Comparison of ENCODE assay signal across 8 cellular contexts in genomic region chr11:31160504-31161422, GRCh38.
A peak's percentile ranks its signal among the peaks of the same experiment; 100 is the strongest.
DNase-seq lines count a peak whose midpoint lies in the region; ATAC-seq and TF ChIP-seq lines count a peak whose summit lies in the region.
"Had no signal": no experiment of that assay in that cellular context is flagged by ENCODE, and none has a peak within 500 bp of the region (broad histone marks: within the 10 kb centered on the region; RNA-seq: fewer than 3 reads in every experiment).

No MANE protein-coding gene starts in this region.

- no peaks in the 10 kb centered on the region for H3K36me3 Mint-ChIP-seq in progenitor cell of endocrine pancreas (ENCODE audit: insufficient read depth)
- H3K36me3 Mint-ChIP-seq: IgD-negative memory B cell had no signal

- H3K27ac Mint-ChIP-seq in progenitor cell of endocrine pancreas, result no peak overlapping the region
- H3K27ac Mint-ChIP-seq: IgD-negative memory B cell had no signal

- H3K4me3 Mint-ChIP-seq in progenitor cell of endocrine pancreas (ENCODE audit: low read depth), result no peak overlapping the region
- H3K4me3 Mint-ChIP-seq: IgD-negative memory B cell had no signal

- WGBS in mammary epithelial cell (ENCODE audit: low coverage, missing lambda C conversion rate), result 92% methylated on average over 5 of the region's 5 CpGs
- 70% methylated on average over 5 of the region's 5 CpGs for WGBS in suprapubic skin

- H3K27ac ChIP-seq in mammary epithelial cell (ENCODE audit: insufficient read depth, low read depth, low read length) (no peak overlapping the region), suprapubic skin (no peak overlapping the region)

- no peaks in the 10 kb centered on the region for H3K79me2 ChIP-seq in mammary epithelial cell (ENCODE audit: insufficient read depth, low read length)

- TF ChIP-seq CTCF in mammary epithelial cell (conservative IDR thresholded peaks at IDR 0.05 in 1 of 2, IDR thresholded peaks at IDR 0.05 in 1 of 2; ENCODE audit: extremely low read depth in 1 of 2, insufficient read depth in 1 of 2, low read depth in 1 of 2, low read length in 2 of 2) (peak; percentile 49 to 52), progenitor cell of endocrine pancreas (IDR thresholded peaks at IDR 0.05; ENCODE audit: unreplicated experiment) (peak; percentile 55), suprapubic skin (IDR thresholded peaks at IDR 0.05) (no peak)

- no peak for TF ChIP-seq EP300 in suprapubic skin (IDR thresholded peaks at IDR 0.05)

- DNase-seq in NCI-H1092 treated with DMSO at 0.1 percent for 48 hours (lab: John Stamatoyannopoulos, UW), result peak; percentile 46
- no peak for DNase-seq in mammary epithelial cell
- no peak for DNase-seq in progenitor cell of endocrine pancreas (ENCODE audit: low spot score, unreplicated experiment)
- DNase-seq in suprapubic skin (ENCODE audit: low spot score in 2 of 2), result no peak
- DNase-seq in NOMO-1 treated with DMSO at 0.1 percent for 48 hours (lab: John Stamatoyannopoulos, UW; ENCODE audit: unreplicated experiment), result no peak

- TF ChIP-seq POLR2A in suprapubic skin (IDR thresholded peaks at IDR 0.05), result no peak

- intact Hi-C loops in mammary epithelial cell (cut with micrococcal nuclease), result no loop called here

- BruUV-seq in mammary epithelial cell (replicated peaks; lab: Mats Ljungman, UMichigan), result no TSS peak

- no peaks in the 10 kb centered on the region for H4K20me1 ChIP-seq in mammary epithelial cell (ENCODE audit: insufficient read depth, low read length)

- in situ Hi-C loops in mammary epithelial cell (cut with MboI; ENCODE audit: low sequenced_read_pairs in 2 of 2), result no loop called here

- no peaks in the 10 kb centered on the region for H3K9me3 ChIP-seq in mammary epithelial cell (replicated peaks; ENCODE audit: insufficient read depth, low read length)
- no peaks in the 10 kb centered on the region for H3K9me3 ChIP-seq in suprapubic skin

- H3K27me3 ChIP-seq in mammary epithelial cell (ENCODE audit: insufficient read depth, low read length) (peaks cover 2% of the 10 kb centered on the region), suprapubic skin (no peaks in the 10 kb centered on the region)

- H3K36me3 ChIP-seq in mammary epithelial cell (ENCODE audit: insufficient read depth, low read length) (no peaks in the 10 kb centered on the region), suprapubic skin (no peaks in the 10 kb centered on the region)

- dilution Hi-C loops in mammary epithelial cell (cut with HindIII; ENCODE audit: low sequenced_read_pairs), result no loop called here

- H3K4me1 ChIP-seq in mammary epithelial cell (ENCODE audit: insufficient read depth, low read length) (no peaks in the 10 kb centered on the region), suprapubic skin (no peaks in the 10 kb centered on the region)

- peaks cover 6% of the 10 kb centered on the region for H3K4me1 Mint-ChIP-seq in progenitor cell of endocrine pancreas (ENCODE audit: low read depth)
- H3K4me1 Mint-ChIP-seq: IgD-negative memory B cell had no signal

- H3K9me3 Mint-ChIP-seq in progenitor cell of endocrine pancreas (ENCODE audit: low read depth), result no peaks in the 10 kb centered on the region
- H3K9me3 Mint-ChIP-seq: IgD-negative memory B cell had no signal

- no peak overlapping the region for H3K9ac ChIP-seq in mammary epithelial cell (ENCODE audit: insufficient read depth, low read length)

- H3K4me3 ChIP-seq in mammary epithelial cell (replicated peaks in 1 of 3; ENCODE audit: insufficient read depth in 1 of 3, low read depth in 2 of 3, low read length in 3 of 3) (no peak overlapping the region), suprapubic skin (no peak overlapping the region)

- no peak overlapping the region for H2AFZ ChIP-seq in mammary epithelial cell (ENCODE audit: low read depth, low read length)

- no peak overlapping the region for H3K4me2 ChIP-seq in mammary epithelial cell (ENCODE audit: insufficient read depth, low read depth, low read length)

- CTCF ChIA-PET in mammary epithelial cell (lab: Charles Lee; ENCODE audit: low non-redundant PET), result no interaction called here

- no peaks in the 10 kb centered on the region for H3K27me3 Mint-ChIP-seq in progenitor cell of endocrine pancreas

- ATAC-seq in GM21576 (IDR thresholded peaks at IDR 0.05; ENCODE audit: unreplicated experiment), result peak; percentile 55
- ATAC-seq in activated CD4-positive, CD25-positive, alpha-beta regulatory T cell treated with anti-CD3 and anti-CD28 coated beads, Interleukin-2, amount 50 U/mL, for 24 hours, result no peak

Comparison
In these comparisons a context has a peak if more than half of its experiments do, and no peak if none do; other contexts are left out.
1. CTCF ChIP-seq: peak in mammary epithelial cell (2 of 2) and progenitor cell of endocrine pancreas (single experiment); none in suprapubic skin (0 of 2).